6 cellular contexts compared by ENCODE assay signal in genomic region chr19:14091885-14092462, GRCh38. TPM values are rescaled to one million over a fixed set of nuclear protein-coding genes. Genes with fewer than 3 reads are reported as not detected.
DNase-seq lines count a peak whose midpoint lies in the region; ATAC-seq lines count a peak whose summit lies in the region.

No MANE protein-coding gene starts in this region.

- peaks cover 7% of the 10 kb centered on the region for H3K9me3 Mint-ChIP-seq in activated T-cell treated with anti-CD3 and anti-CD28 coated beads, Interleukin-2, amount 50 U/mL, for 4 hours
- H3K9me3 Mint-ChIP-seq in activated CD4-positive, alpha-beta T cell treated with anti-CD3 and anti-CD28 coated beads for 36 hours (ENCODE audit: low read depth): peaks cover 9% of the 10 kb centered on the region

- peaks cover 12% of the 10 kb centered on the region for H3K36me3 ChIP-seq in iPS-18a (ENCODE audit: control insufficient read depth, low read depth, low read length)

- peak overlapping the region; percentile 97 for H3K4me3 Mint-ChIP-seq in activated T-cell treated with anti-CD3 and anti-CD28 coated beads, Interleukin-2, amount 50 U/mL, for 4 hours
- H3K4me3 Mint-ChIP-seq in activated CD4-positive, alpha-beta T cell treated with anti-CD3 and anti-CD28 coated beads for 36 hours: peak overlapping the region; percentile 81

- H3K4me1 ChIP-seq in iPS-18a (ENCODE audit: control insufficient read depth, low read depth, low read length): peaks cover 9% of the 10 kb centered on the region

- peak overlapping the region; percentile 98 for H3K27ac Mint-ChIP-seq in activated CD4-positive, alpha-beta T cell treated with anti-CD3 and anti-CD28 coated beads for 36 hours

- peaks cover 13% of the 10 kb centered on the region for H3K4me1 Mint-ChIP-seq in activated T-cell treated with anti-CD3 and anti-CD28 coated beads, Interleukin-2, amount 50 U/mL, for 4 hours (ENCODE audit: low read depth)
- H3K4me1 Mint-ChIP-seq in activated CD4-positive, alpha-beta T cell treated with anti-CD3 and anti-CD28 coated beads for 36 hours: peaks cover 20% of the 10 kb centered on the region

- peak overlapping the region; percentile 81 for H3K4me3 ChIP-seq in iPS-18a (ENCODE audit: low read length)

- peaks cover 12% of the 10 kb centered on the region for H3K27me3 ChIP-seq in iPS-18a (ENCODE audit: control insufficient read depth, insufficient read depth, low read length)

- H3K9me3 ChIP-seq in iPS-18a (ENCODE audit: control insufficient read depth, low read depth, low read length): peaks cover 9% of the 10 kb centered on the region

- H3K27ac ChIP-seq in iPS-18a (ENCODE audit: low read length): no peak overlapping the region

- POLR2A ChIA-PET in activated CD4-positive, alpha-beta T cell treated with anti-CD3 and anti-CD28 coated beads for 36 hours (lab: Charles Lee): no interaction called here

- intact Hi-C loops in activated CD4-positive, alpha-beta T cell treated with anti-CD3 and anti-CD28 coated beads for 36 hours (cut with DNase I, micrococcal nuclease): loop anchor here (1.0 to 5.0 kb wide), 10 partner anchors 11 to 930 kb away; partner anchors contain the start of genes ASF1B (in 2 of the 2), PRKACA (in 2 of the 2) and DDX39A (in 1 of the 2)

- no peak overlapping the region for H3K9ac ChIP-seq in iPS-18a (ENCODE audit: low read length)

- CTCF ChIA-PET in activated CD4-positive, alpha-beta T cell treated with anti-CD3 and anti-CD28 coated beads for 36 hours (lab: Charles Lee): interaction anchor here (0.6 to 1.6 kb wide), 8 partner anchors 10 to 344 kb away, joined by 3 to 5 read pairs (median 4); partner anchors contain the start of genes ASF1B and PRKACA

- peak; percentile 2 to 3 for ATAC-seq in activated T-cell treated with anti-CD3 and anti-CD28 coated beads, Interleukin-2, amount 50 U/mL, for 4 hours
- peak; percentile 7 for ATAC-seq in activated CD4-positive, alpha-beta T cell treated with anti-CD3 and anti-CD28 coated beads for 36 hours

- H3K27me3 Mint-ChIP-seq in activated T-cell treated with anti-CD3 and anti-CD28 coated beads, Interleukin-2, amount 50 U/mL, for 4 hours (ENCODE audit: low read depth): no peaks in the 10 kb centered on the region
- no peaks in the 10 kb centered on the region for H3K27me3 Mint-ChIP-seq in activated CD4-positive, alpha-beta T cell treated with anti-CD3 and anti-CD28 coated beads for 36 hours

- H3K36me3 Mint-ChIP-seq in activated T-cell treated with anti-CD3 and anti-CD28 coated beads, Interleukin-2, amount 50 U/mL, for 4 hours (ENCODE audit: insufficient read depth): peaks cover 12% of the 10 kb centered on the region
- H3K36me3 Mint-ChIP-seq in activated CD4-positive, alpha-beta T cell treated with anti-CD3 and anti-CD28 coated beads for 36 hours (ENCODE audit: low read depth): peaks cover 32% of the 10 kb centered on the region

- DNase-seq in activated T-cell treated with anti-CD3 and anti-CD28 coated beads, Interleukin-2, amount 50 U/mL, for 4 hours: no peak
- DNase-seq in activated T-cell treated with anti-CD3 and anti-CD28 coated beads, Interleukin-2, amount 50 U/mL, for 1 hour: no peak
- DNase-seq in activated CD4-positive, alpha-beta T cell treated with anti-CD3 and anti-CD28 coated beads for 36 hours: peak; percentile 76
- DNase-seq in CD1c-positive myeloid dendritic cell (ENCODE audit: extremely low spot score) (no peak), occipital lobe (lab: John Stamatoyannopoulos, UW) (no peak)

RNA-seq across cellular contexts. Expression of gene SAMD1, which starts 1.4 kb away (rescaled TPM):
- total RNA-seq in activated T-cell treated with anti-CD3 and anti-CD28 coated beads, Interleukin-2, amount 50 U/mL, for 4 hours: 100 to 1,000 TPM in 2 of 3 donors, 10 to 100 TPM in 1; 90.0 to 130 (median 112) TPM
- total RNA-seq in activated CD4-positive, alpha-beta T cell treated with anti-CD3 and anti-CD28 coated beads for 36 hours: 10 to 100 TPM; 72.9 to 73.8 TPM
- 37.1 TPM for total RNA-seq in occipital lobe

RNA-seq across cellular contexts. Expression of gene C19orf67, which starts 6.4 kb away (rescaled TPM):
- total RNA-seq in activated T-cell treated with anti-CD3 and anti-CD28 coated beads, Interleukin-2, amount 50 U/mL, for 4 hours: under 1 TPM in 1 of 3 donors, not detected in 2; 0.48 TPM
- under 1 TPM; 0.21 to 0.39 TPM for total RNA-seq in activated CD4-positive, alpha-beta T cell treated with anti-CD3 and anti-CD28 coated beads for 36 hours
- total RNA-seq in occipital lobe: not detected

RNA-seq across cellular contexts. Expression of gene MISP3, which starts 19.4 kb away (rescaled TPM):
- total RNA-seq in activated T-cell treated with anti-CD3 and anti-CD28 coated beads, Interleukin-2, amount 50 U/mL, for 4 hours: under 1 TPM; 0.24 to 0.48 (median 0.43) TPM
- 1 to 10 TPM; 1.1 to 1.6 TPM for total RNA-seq in activated CD4-positive, alpha-beta T cell treated with anti-CD3 and anti-CD28 coated beads for 36 hours
- total RNA-seq in occipital lobe: 1.6 TPM

RNA-seq across cellular contexts. Expression of gene PRKACA, which starts 25.6 kb away (rescaled TPM):
- 10 to 100 TPM; 45.0 to 46.1 (median 45.3) TPM for total RNA-seq in activated T-cell treated with anti-CD3 and anti-CD28 coated beads, Interleukin-2, amount 50 U/mL, for 4 hours
- 10 to 100 TPM; 58.1 to 68.7 TPM for total RNA-seq in activated CD4-positive, alpha-beta T cell treated with anti-CD3 and anti-CD28 coated beads for 36 hours
- 29.3 TPM for total RNA-seq in occipital lobe

RNA-seq across cellular contexts. Expression of gene PALM3, which starts 30.1 kb away (rescaled TPM):
- total RNA-seq in activated T-cell treated with anti-CD3 and anti-CD28 coated beads, Interleukin-2, amount 50 U/mL, for 4 hours: not detected
- total RNA-seq in activated CD4-positive, alpha-beta T cell treated with anti-CD3 and anti-CD28 coated beads for 36 hours: under 1 TPM in 1 of 2 experiments, not detected in 1; 0.16 TPM
- total RNA-seq in occipital lobe: 3.4 TPM
